14 cellular contexts compared by ENCODE assay signal in the genomic region with DNA sequence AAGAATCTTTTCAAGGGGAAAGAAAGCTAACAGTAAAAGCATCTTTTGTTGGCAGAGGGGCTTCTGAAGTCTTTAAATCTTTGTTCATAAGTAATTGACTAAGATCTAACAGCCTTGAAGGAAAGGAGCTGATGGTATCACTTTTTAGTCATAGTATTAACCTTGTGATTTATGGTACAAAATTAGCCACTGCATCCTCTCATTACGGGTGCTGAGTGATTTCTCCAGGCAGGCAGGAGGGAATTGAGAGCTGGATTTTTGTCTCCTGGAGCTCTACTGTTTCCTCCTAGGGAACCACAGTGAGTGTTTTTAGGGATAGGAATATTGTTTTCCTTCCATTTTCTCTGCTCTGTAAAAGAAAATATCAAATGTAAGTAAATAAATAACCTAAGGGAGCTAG.
DNase-seq lines count a peak whose midpoint lies in the region; ATAC-seq and TF ChIP-seq lines count a peak whose summit lies in the region.
"Had no signal": no experiment of that assay in that cellular context is flagged by ENCODE, and none has a peak within 500 bp of the region (broad histone marks: within the 10 kb centered on the region; RNA-seq: fewer than 3 reads in every experiment).

No MANE protein-coding gene starts in this region.

- ATAC-seq in heart left ventricle = peak in 1 of 4 donors; percentile 38
- no peak for ATAC-seq in left cardiac atrium
- ATAC-seq: activated CD4-positive, CD25-positive, alpha-beta regulatory T cell treated with anti-CD3 and anti-CD28 coated beads, Interleukin-2, amount 50 U/mL, for 24 hours had no signal

- no peak overlapping the region for H3K4me3 Mint-ChIP-seq in endodermal cell
- peak overlapping the region; percentile 6 for H3K4me3 Mint-ChIP-seq in nephron progenitor cell

- H3K27me3 Mint-ChIP-seq in endodermal cell (ENCODE audit: insufficient read depth) = no peaks in the 10 kb centered on the region
- H3K27me3 Mint-ChIP-seq in nephron progenitor cell (ENCODE audit: low read depth, poor library complexity) = peaks cover 5% of the 10 kb centered on the region

- peak overlapping the region in 3 of 12 donors; percentile 1 to 12 (median 4) for H3K4me3 ChIP-seq in heart left ventricle
- H3K4me3 ChIP-seq in endodermal cell (ENCODE audit: low read length) = no peak overlapping the region
- no peak overlapping the region for H3K4me3 ChIP-seq in lower leg skin (ENCODE audit: low read depth, poor library complexity, severe bottlenecking)
- H3K4me3 ChIP-seq: HAP-1 had no signal

- intact Hi-C loops in heart left ventricle (cut with DNase I) (loop anchor here in 5 of 10 donors (5.0 to 10.0 kb wide), 8 partner anchors 93 to 1036 kb away; a partner anchor contains a TSS), left cardiac atrium (cut with DNase I) (loop anchor here (5.0 to 10.0 kb wide), 3 partner anchors 33 to 344 kb away; no protein-coding TSS in a partner anchor), lower leg skin (cut with DNase I; ENCODE audit: low total_unique reads) (no loop called here)

- H3K27ac Mint-ChIP-seq in endodermal cell (peak overlapping the region; percentile 8), nephron progenitor cell (no peak overlapping the region)

- 12 to 33% (median 23%) methylated on average over 1 of the region's 1 CpG for WGBS in heart left ventricle, 4 donors
- 80% methylated on average over 1 of the region's 1 CpG; no CpG with 5 or more reads in 1 of the 2 experiments for WGBS in endodermal cell (ENCODE audit: insufficient coverage in 1 of 2, insufficient read length in 1 of 2), 2 experiments
- 32 to 35% methylated on average over 1 of the region's 1 CpG for WGBS in lower leg skin, 2 donors

- H3K36me3 Mint-ChIP-seq in endodermal cell (ENCODE audit: low read depth) (no peaks in the 10 kb centered on the region), nephron progenitor cell (ENCODE audit: low read depth) (no peaks in the 10 kb centered on the region)

- DNase-seq in heart left ventricle (no peak), left cardiac atrium (no peak), endodermal cell (no peak), nephron progenitor cell (no peak), lower leg skin (ENCODE audit: low spot score in 2 of 2) (no peak), NCI-H82 (lab: John Stamatoyannopoulos, UW) (no peak), T1000 (lab: John Stamatoyannopoulos, UW) (no peak), substantia nigra (lab: John Stamatoyannopoulos, UW) (no peak)
- DNase-seq: activated effector memory CD4-positive, alpha-beta T cell treated with Interleukin-2 at 50 U/mL for 16 hours; KBM-7; SHP77; stimulated activated CD4-positive, alpha-beta T cell treated with anti-CD3 and anti-CD28 coated beads, Interleukin-12 subunit alpha, Interleukin-12 subunit beta, amount 100 ng/mL, for 4 hours had no signal

- H3K36me3 ChIP-seq in heart left ventricle (no peaks in the 10 kb centered on the region), endodermal cell (ENCODE audit: control insufficient read depth, insufficient read depth, low read length) (no peaks in the 10 kb centered on the region)
- H3K36me3 ChIP-seq: HAP-1 had no signal

- no peak for TF ChIP-seq CTCF in heart left ventricle (IDR thresholded peaks at IDR 0.05)
- no peak for TF ChIP-seq CTCF in endodermal cell (conservative IDR thresholded peaks at IDR 0.05)
- TF ChIP-seq CTCF in nephron progenitor cell (IDR thresholded peaks at IDR 0.05) = no peak
- no peak for TF ChIP-seq CTCF in lower leg skin (IDR thresholded peaks at IDR 0.05)

- H3K27ac ChIP-seq in heart left ventricle (peak overlapping the region; percentile 38 to 91 (median 80)), endodermal cell (ENCODE audit: low read depth, low read length) (no peak overlapping the region), substantia nigra (ENCODE audit: low read depth, low read length, poor library complexity, severe bottlenecking) (no peak overlapping the region)

- H3K4me1 ChIP-seq in heart left ventricle (peaks cover 0 to 61% (median 45%) of the 10 kb centered on the region in 12 donors), endodermal cell (ENCODE audit: control insufficient read depth, insufficient read depth, low read length) (peaks cover 30% of the 10 kb centered on the region)
- H3K4me1 ChIP-seq: HAP-1 had no signal

- no peaks in the 10 kb centered on the region for H3K9me3 ChIP-seq in heart left ventricle
- no peaks in the 10 kb centered on the region for H3K9me3 ChIP-seq in endodermal cell (ENCODE audit: control insufficient read depth, low read length)
- H3K9me3 ChIP-seq: HAP-1 had no signal

- H3K9ac ChIP-seq in endodermal cell (ENCODE audit: extremely low read depth, low read length, poor library complexity, severe bottlenecking) = no peak overlapping the region

- H3K9me3 Mint-ChIP-seq in endodermal cell = peaks cover 9% of the 10 kb centered on the region
- H3K9me3 Mint-ChIP-seq in nephron progenitor cell = peaks cover 23% of the 10 kb centered on the region

- TF ChIP-seq POLR2A in heart left ventricle (IDR thresholded peaks at IDR 0.05) (no peak), lower leg skin (IDR thresholded peaks at IDR 0.05) (no peak)

- peaks cover 64% of the 10 kb centered on the region for H3K4me1 Mint-ChIP-seq in endodermal cell
- peaks cover 62% of the 10 kb centered on the region for H3K4me1 Mint-ChIP-seq in nephron progenitor cell

- no peaks in the 10 kb centered on the region for H3K27me3 ChIP-seq in heart left ventricle
- no peaks in the 10 kb centered on the region for H3K27me3 ChIP-seq in endodermal cell (ENCODE audit: control insufficient read depth, insufficient read depth, low read length, poor library complexity, severe bottlenecking)

Comparison
In these comparisons a context has a peak if more than half of its experiments do, and no peak if none do; other contexts are left out.
1. H3K27ac ChIP-seq: peak in heart left ventricle (12 of 12); none in endodermal cell (single experiment) and substantia nigra (single experiment).